Comparison of ENCODE assay signal across 1 cellular context in the genomic region with DNA sequence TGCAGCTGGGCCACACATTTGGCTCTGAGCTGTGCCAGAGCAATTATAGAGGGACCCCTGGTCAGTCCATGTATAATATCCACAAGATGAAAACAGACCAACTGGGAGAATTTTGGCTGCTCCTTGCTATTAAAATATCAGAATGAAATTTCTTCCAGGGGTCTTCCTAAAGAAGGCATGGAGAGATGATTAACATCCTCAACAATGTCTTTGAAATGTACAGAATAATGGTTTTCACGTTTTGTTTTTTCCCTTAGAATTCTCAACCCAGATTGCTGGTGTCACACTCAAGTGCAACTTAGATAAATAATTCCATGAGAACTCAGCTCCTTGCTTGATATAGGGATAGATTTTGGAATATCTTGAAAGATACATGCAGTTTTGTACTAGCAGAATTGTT.
TF ChIP-seq lines count a peak whose summit lies in the region.

No MANE protein-coding gene starts in this region.

TF ChIP-seq in HEK293, 187 proteins besides CTCF, POLR2A, EP300 and RAD21 (continued from another document):
- TF ChIP-seq, protein P1, sequence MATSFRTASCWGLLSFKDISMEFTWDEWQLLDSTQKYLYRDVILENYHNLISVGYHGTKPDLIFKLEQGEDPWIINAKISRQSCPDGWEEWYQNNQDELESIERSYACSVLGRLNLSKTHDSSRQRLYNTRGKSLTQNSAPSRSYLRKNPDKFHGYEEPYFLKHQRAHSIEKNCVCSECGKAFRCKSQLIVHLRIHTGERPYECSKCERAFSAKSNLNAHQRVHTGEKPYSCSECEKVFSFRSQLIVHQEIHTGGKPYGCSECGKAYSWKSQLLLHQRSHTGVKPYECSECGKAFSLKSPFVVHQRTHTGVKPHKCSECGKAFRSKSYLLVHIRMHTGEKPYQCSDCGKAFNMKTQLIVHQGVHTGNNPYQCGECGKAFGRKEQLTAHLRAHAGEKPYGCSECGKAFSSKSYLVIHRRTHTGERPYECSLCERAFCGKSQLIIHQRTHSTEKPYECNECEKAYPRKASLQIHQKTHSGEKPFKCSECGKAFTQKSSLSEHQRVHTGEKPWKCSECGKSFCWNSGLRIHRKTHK (tag by site-specific recombination; IDR thresholded peaks at IDR 0.05) = no peak
- no peak for TF ChIP-seq ZNF48 (tag by site-specific recombination; IDR thresholded peaks at IDR 0.05)
